ENCODE assay signal across 33 cellular contexts in genomic region chr7:28868700-28869099, GRCh38.
"Had no signal": no experiment of that assay in that cellular context is flagged by ENCODE, and none has a peak within 500 bp of the region (broad histone marks: within the 10 kb centered on the region; RNA-seq: fewer than 3 reads in every experiment).

No MANE protein-coding gene starts in this region.

- H3K4me1 ChIP-seq: adrenal gland, ascending aorta, body of pancreas, breast epithelium had no signal

- H3K4me3 ChIP-seq: adrenal gland, ascending aorta, body of pancreas, breast epithelium, cardiac muscle cell had no signal

- H3K36me3 ChIP-seq: adrenal gland, ascending aorta, brain microvascular endothelial cell, breast epithelium, cardiac muscle cell had no signal

- H3K9me3 ChIP-seq: adrenal gland, ascending aorta, body of pancreas, breast epithelium had no signal

- FAIRE-seq: astrocyte had no signal

- H3K27me3 ChIP-seq: adrenal gland, ascending aorta, body of pancreas, brain microvascular endothelial cell, breast epithelium, cardiac muscle cell had no signal

- ATAC-seq: activated naive CD4-positive, alpha-beta T cell treated with anti-CD3 and anti-CD28 coated beads, Interleukin-2, amount 50 U/mL, for 72 hours; activated naive CD8-positive, alpha-beta T cell treated with anti-CD3 and anti-CD28 coated beads, Interleukin-2, amount 50 U/mL, for 24 hours; activated T-cell treated with anti-CD3 and anti-CD28 coated beads, Interleukin-2, amount 50 U/mL, for 4 hours; activated T-cell treated with anti-CD3 and anti-CD28 coated beads, Interleukin-2, amount 50 U/mL, for 72 hours; activated T-helper 17 cell treated with anti-CD3 and anti-CD28 coated beads, Interleukin-2, amount 50 U/mL, for 72 hours; body of pancreas had no signal

- H3K27ac ChIP-seq: adrenal gland, ascending aorta, body of pancreas, brain microvascular endothelial cell, breast epithelium, cardiac muscle cell had no signal

- DNase-seq: activated effector memory CD4-positive, alpha-beta T cell treated with anti-CD3 and anti-CD28 coated beads, Interleukin-2, amount 50 U/mL, for 16 hours; activated effector memory CD4-positive, alpha-beta T cell treated with Interleukin-2 at 50 U/mL for 16 hours; activated gamma-delta T cell; activated gamma-delta T cell treated with Interleukin-2 at 50 U/mL for 16 hours; activated naive CD4-positive, alpha-beta T cell; activated naive CD4-positive, alpha-beta T cell treated with anti-CD3 and anti-CD28 coated beads for 36 hours; activated naive CD4-positive, alpha-beta T cell treated with anti-CD3 and anti-CD28 coated beads, Interleukin-2, amount 10 ng/mL, durations not matched to agents 7 days and 5 days; activated naive CD4-positive, alpha-beta T cell treated with anti-CD3 and anti-CD28 coated beads, Interleukin-2, amount 50 U/mL, for 16 hours; activated naive CD4-positive, alpha-beta T cell treated with Interleukin-2 at 50 U/mL for 16 hours; activated naive CD8-positive, alpha-beta T cell treated with anti-CD3 and anti-CD28 coated beads for 36 hours; activated naive CD8-positive, alpha-beta T cell treated with anti-CD3 and anti-CD28 coated beads, Interleukin-2, amount 10 ng/mL, durations not matched to agents 7 days and 5 days; activated naive CD8-positive, alpha-beta T cell treated with anti-CD3 and anti-CD28 coated beads, Interleukin-2, amount 50 U/mL, for 24 hours; activated T-cell treated with anti-CD3 and anti-CD28 coated beads, Interleukin-2, amount 50 U/mL, for 1 hour; activated T-cell treated with anti-CD3 and anti-CD28 coated beads, Interleukin-2, amount 50 U/mL, for 24 hours; activated T-cell treated with anti-CD3 and anti-CD28 coated beads, Interleukin-2, amount 50 U/mL, for 4 hours; activated T-cell treated with anti-CD3 and anti-CD28 coated beads, Interleukin-2, amount 50 U/mL, for 48 hours; activated T-cell treated with anti-CD3 and anti-CD28 coated beads, Interleukin-2, amount 50 U/mL, for 72 hours; adrenal gland; amniotic stem cell; amygdala; anterior cingulate cortex; aorta; body of pancreas; brain microvascular endothelial cell; caudate nucleus; central memory CD4-positive, alpha-beta T cell; cerebellar nuclear complex had no signal
